ENCODE assay signal across 10 cellular contexts in the genomic region with DNA sequence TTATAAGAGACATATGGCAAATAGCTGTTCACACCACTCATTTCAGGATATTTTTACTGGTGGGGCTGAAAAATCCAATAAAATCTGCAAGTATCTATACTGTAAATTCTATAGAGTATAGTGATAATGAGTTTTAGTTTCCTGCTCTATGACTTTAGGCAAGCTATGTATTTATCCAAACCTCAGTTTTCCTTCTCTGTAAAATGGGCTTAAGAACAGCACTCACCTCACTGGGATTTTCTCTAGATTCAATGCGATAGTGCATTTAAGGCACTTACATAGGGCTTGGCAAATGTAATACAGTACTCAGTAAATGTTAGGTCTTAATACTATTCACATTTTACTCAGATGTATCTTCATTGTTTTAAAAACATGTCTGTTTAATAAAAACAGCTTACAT.
"Had no signal": no experiment of that assay in that cellular context is flagged by ENCODE, and none has a peak within 500 bp of the region (broad histone marks: within the 10 kb centered on the region; RNA-seq: fewer than 3 reads in every experiment).

No MANE protein-coding gene starts in this region.

- DNase-seq: GM23248, GOT3, H7, H9, HCEC 1CT, HFFc6 had no signal

- H3K4me3 Mint-ChIP-seq: GM23338, HFFc6 had no signal

- H3K4me3 ChIP-seq: GM23248, HAP-1 had no signal

- FAIRE-seq: H54 had no signal

- H2AFZ ChIP-seq: GM23248 had no signal

- H3K9me3 ChIP-seq: HAP-1 had no signal

- H3K27ac Mint-ChIP-seq: H9, HFFc6 had no signal

- H3K36me3 ChIP-seq: HAP-1 had no signal

- H3K9me3 Mint-ChIP-seq: GM23338, H9, HFFc6 had no signal

- H3K27ac ChIP-seq: GM23248 had no signal

- H3K9ac ChIP-seq: GM23248 had no signal

- ATAC-seq: GM23338, HCT116 had no signal
